ENCODE assay signal across 8 cellular contexts in genomic region chr6:151675746-151676459, GRCh38.
DNase-seq lines count a peak whose midpoint lies in the region; ATAC-seq and TF ChIP-seq lines count a peak whose summit lies in the region.

No MANE protein-coding gene starts in this region.

- WGBS in stomach, 5 donors = 40 to 48% (median 45%) methylated on average over 8 of the region's 8 CpGs

- H3K9me2 ChIP-seq in Loucy (replicated peaks; ENCODE audit: low read depth, low read length) = no peaks in the 10 kb centered on the region

- peak; percentile 34 for DNase-seq in NCI-H2171 treated with DMSO at 0.1 percent for 48 hours (lab: John Stamatoyannopoulos, UW)
- no peak for DNase-seq in NCI-H2171 (lab: John Stamatoyannopoulos, UW)
- peak; percentile 27 to 67 for DNase-seq in HAP-1 (ENCODE audit: low spot score in 2 of 2)
- DNase-seq in central memory CD4-positive, alpha-beta T cell = peak; percentile 43
- peak; percentile 51 to 52 for DNase-seq in memory B cell (ENCODE audit: low spot score in 2 of 2)
- peak; percentile 72 for DNase-seq in stomach

- H3K4me1 Mint-ChIP-seq in memory B cell = peaks cover 2% of the 10 kb centered on the region

- H3K27ac ChIP-seq in VCaP (no peak overlapping the region), stomach (no peak overlapping the region)

- H3K79me2 ChIP-seq in Loucy (ENCODE audit: insufficient read depth, low read length) = no peaks in the 10 kb centered on the region

- H3K27me3 ChIP-seq in HAP-1 (ENCODE audit: low read depth) = no peaks in the 10 kb centered on the region
- H3K27me3 ChIP-seq in Loucy (ENCODE audit: insufficient read depth, low read length, poor library complexity, severe bottlenecking) = no peaks in the 10 kb centered on the region
- H3K27me3 ChIP-seq in stomach = no peaks in the 10 kb centered on the region

- no peaks in the 10 kb centered on the region for H4K20me1 ChIP-seq in Loucy (ENCODE audit: insufficient read depth, low read length, poor library complexity, severe bottlenecking)

- no peak overlapping the region for H3K9ac ChIP-seq in Loucy (ENCODE audit: low read depth, low read length, poor library complexity, severe bottlenecking)

- H3K4me3 ChIP-seq in HAP-1 = no peak overlapping the region
- H3K4me3 ChIP-seq in Loucy (ENCODE audit: low read length, poor library complexity, severe bottlenecking) = no peak overlapping the region
- H3K4me3 ChIP-seq in stomach = no peak overlapping the region

- intact Hi-C loops in stomach (cut with DNase I; ENCODE audit: low total_unique reads) = no loop called here

- H3K4me2 ChIP-seq in Loucy (ENCODE audit: low read depth, low read length, poor library complexity, severe bottlenecking) = no peak overlapping the region

- TF ChIP-seq CTCF in Loucy (conservative IDR thresholded peaks at IDR 0.05; ENCODE audit: low read length) (peak; percentile 96), VCaP (conservative IDR thresholded peaks at IDR 0.05) (peak; percentile 93), stomach (IDR thresholded peaks at IDR 0.05) (peak in 5 of 7 experiments; percentile 56 to 78 (median 72))

- H3F3A ChIP-seq in Loucy (ENCODE audit: low read depth) = no peaks in the 10 kb centered on the region

- H3K27ac Mint-ChIP-seq in memory B cell = no peak overlapping the region

- peaks cover 2% of the 10 kb centered on the region for H3K36me3 Mint-ChIP-seq in memory B cell

- no peaks in the 10 kb centered on the region for H3K36me3 ChIP-seq in HAP-1 (replicated peaks)
- no peaks in the 10 kb centered on the region for H3K36me3 ChIP-seq in Loucy (ENCODE audit: insufficient read depth, low read length)
- H3K36me3 ChIP-seq in stomach = no peaks in the 10 kb centered on the region

- no peak overlapping the region for H2AFZ ChIP-seq in Loucy (ENCODE audit: low read length)

- H3K9me3 Mint-ChIP-seq in memory B cell = no peaks in the 10 kb centered on the region

- H3K27me3 Mint-ChIP-seq in memory B cell = peaks cover 5% of the 10 kb centered on the region

- no peak overlapping the region for H3K4me3 Mint-ChIP-seq in memory B cell

- in situ Hi-C loops in HAP-1 (cut with MboI; ENCODE audit: low sequenced_read_pairs) = no loop called here

- H3K9me3 ChIP-seq in HAP-1 (no peaks in the 10 kb centered on the region), Loucy (ENCODE audit: insufficient read depth, low read depth, low read length) (no peaks in the 10 kb centered on the region), stomach (no peaks in the 10 kb centered on the region)

- TF ChIP-seq POLR2A in stomach (IDR thresholded peaks at IDR 0.05) = no peak

- no peaks in the 10 kb centered on the region for H3K4me1 ChIP-seq in HAP-1
- H3K4me1 ChIP-seq in Loucy (ENCODE audit: insufficient read depth, low read length, poor library complexity, severe bottlenecking) = no peaks in the 10 kb centered on the region
- peaks cover 0 to 8% (median 2%) of the 10 kb centered on the region in 4 donors for H3K4me1 ChIP-seq in stomach

- ATAC-seq in memory B cell (ENCODE audit: low read depth) = peak; percentile 87

- TF ChIP-seq EP300 in stomach (IDR thresholded peaks at IDR 0.05) = no peak
